ENCODE assay signal across 19 cellular contexts in genomic region chr15:83166830-83167229, GRCh38. TPM values are rescaled to one million over a fixed set of nuclear protein-coding genes. Genes with fewer than 3 reads are reported as not detected.
A peak's percentile ranks its signal among the peaks of the same experiment; 100 is the strongest.
DNase-seq lines count a peak whose midpoint lies in the region; ATAC-seq and TF ChIP-seq lines count a peak whose summit lies in the region.
"Had no signal": no experiment of that assay in that cellular context is flagged by ENCODE, and none has a peak within 500 bp of the region (broad histone marks: within the 10 kb centered on the region; RNA-seq: fewer than 3 reads in every experiment).

No MANE protein-coding gene starts in this region.

- peaks cover 97% of the 10 kb centered on the region for H3K79me2 ChIP-seq in GM23338 (replicated peaks; ENCODE audit: insufficient read depth)

- H3K27ac Mint-ChIP-seq in activated naive CD8-positive, alpha-beta T cell treated with anti-CD3 and anti-CD28 coated beads, Interleukin-2, amount 10 ng/mL, durations not matched to agents 7 days and 5 days: peak overlapping the region; percentile 14
- H3K27ac Mint-ChIP-seq in activated naive CD8-positive, alpha-beta T cell treated with anti-CD3 and anti-CD28 coated beads, Interleukin-2, amount 50 U/mL, for 24 hours: no peak overlapping the region
- H3K27ac Mint-ChIP-seq in GM23338 (peak overlapping the region; percentile 66; the same call in 1 of the 2 replicates), WTC11 (peak overlapping the region; percentile 77)

- H3K4me3 ChIP-seq in GM23338: no peak overlapping the region
- H3K4me3 ChIP-seq in uterus: no peak overlapping the region

- CTCF ChIA-PET in WTC11 (lab: Charles Lee): no interaction called here

- H3K9me3 ChIP-seq in uterus: peaks cover 0 to 24% of the 10 kb centered on the region in 2 donors

- TF ChIP-seq POLR2A in erythroblast (IDR thresholded peaks at IDR 0.05; ENCODE audit: low read length) (no peak), uterus (IDR thresholded peaks at IDR 0.05) (no peak)

- H3K4me1 Mint-ChIP-seq in activated naive CD8-positive, alpha-beta T cell treated with anti-CD3 and anti-CD28 coated beads, Interleukin-2, amount 10 ng/mL, durations not matched to agents 7 days and 5 days: peaks cover 30% of the 10 kb centered on the region
- peaks cover 19% of the 10 kb centered on the region for H3K4me1 Mint-ChIP-seq in activated naive CD8-positive, alpha-beta T cell treated with anti-CD3 and anti-CD28 coated beads, Interleukin-2, amount 50 U/mL, for 24 hours
- H3K4me1 Mint-ChIP-seq in GM23338 (peaks cover 48% of the 10 kb centered on the region), WTC11 (peaks cover 53% of the 10 kb centered on the region)

- POLR2A ChIA-PET in activated naive CD8-positive, alpha-beta T cell treated with anti-CD3 and anti-CD28 coated beads, Interleukin-2, amount 10 ng/mL, durations not matched to agents 7 days and 5 days (lab: Charles Lee): no interaction called here
- POLR2A ChIA-PET in WTC11 (lab: Charles Lee): no interaction called here

- no peak overlapping the region for H3K4me3 Mint-ChIP-seq in activated naive CD8-positive, alpha-beta T cell treated with anti-CD3 and anti-CD28 coated beads, Interleukin-2, amount 10 ng/mL, durations not matched to agents 7 days and 5 days
- no peak overlapping the region for H3K4me3 Mint-ChIP-seq in activated naive CD8-positive, alpha-beta T cell treated with anti-CD3 and anti-CD28 coated beads, Interleukin-2, amount 50 U/mL, for 24 hours
- H3K4me3 Mint-ChIP-seq in GM23338 (no peak overlapping the region), WTC11 (no peak overlapping the region)

- H3F3A ChIP-seq in GM23338 (replicated peaks; ENCODE audit: low read depth): no peaks in the 10 kb centered on the region

- DNase-seq in activated naive CD8-positive, alpha-beta T cell treated with anti-CD3 and anti-CD28 coated beads, Interleukin-2, amount 10 ng/mL, durations not matched to agents 7 days and 5 days: no peak
- DNase-seq in activated naive CD8-positive, alpha-beta T cell treated with anti-CD3 and anti-CD28 coated beads, Interleukin-2, amount 50 U/mL, for 24 hours: no peak
- DNase-seq in GM23338 (ENCODE audit: low spot score) (no peak), WTC11 (ENCODE audit: low spot score) (no peak), erythroblast (lab: John Stamatoyannopoulos, UW) (peak; percentile 12 to 48), uterus (no peak), NCI-H1048 (lab: John Stamatoyannopoulos, UW) (no peak)
- DNase-seq: C1 segment of cervical spinal cord; Calu3; CD4-positive, alpha-beta memory T cell; COR-L47; DMS53; DMS79 treated with DMSO at 0.1 percent for 48 hours; GF-D8; H7; HCEC 1CT had no signal

- H3K27ac ChIP-seq in GM23338 (ENCODE audit: low read depth): peak overlapping the region; percentile 63; the same call in 1 of the 2 replicates
- no peak overlapping the region for H3K27ac ChIP-seq in uterus

- intact Hi-C loops in uterus (cut with DNase I; ENCODE audit: low total_unique reads): no loop called here

- no peak overlapping the region; the same call in 1 of the 2 replicates for H3K4me2 ChIP-seq in GM23338

- TF ChIP-seq CTCF in GM23338 (conservative IDR thresholded peaks at IDR 0.05; ENCODE audit: low read depth in 2 of 2): no peak
- no peak for TF ChIP-seq CTCF in WTC11 (IDR thresholded peaks at IDR 0.05)
- TF ChIP-seq CTCF in uterus (IDR thresholded peaks at IDR 0.05): no peak

- no peak overlapping the region for H2AFZ ChIP-seq in GM23338

- ATAC-seq in activated naive CD8-positive, alpha-beta T cell treated with anti-CD3 and anti-CD28 coated beads, Interleukin-2, amount 10 ng/mL, durations not matched to agents 7 days and 5 days (ENCODE audit: low read depth): no peak
- no peak for ATAC-seq in activated naive CD8-positive, alpha-beta T cell treated with anti-CD3 and anti-CD28 coated beads, Interleukin-2, amount 50 U/mL, for 24 hours
- ATAC-seq in GM23338 (no peak), WTC11 (no peak), HG03097 (IDR thresholded peaks at IDR 0.05; ENCODE audit: low FRiP score, unreplicated experiment) (no peak)

- no peaks in the 10 kb centered on the region for H3K36me3 ChIP-seq in GM23338 (ENCODE audit: insufficient read depth)
- no peaks in the 10 kb centered on the region for H3K36me3 ChIP-seq in uterus

- H3K27me3 Mint-ChIP-seq in activated naive CD8-positive, alpha-beta T cell treated with anti-CD3 and anti-CD28 coated beads, Interleukin-2, amount 10 ng/mL, durations not matched to agents 7 days and 5 days: peaks cover 11% of the 10 kb centered on the region
- H3K27me3 Mint-ChIP-seq in activated naive CD8-positive, alpha-beta T cell treated with anti-CD3 and anti-CD28 coated beads, Interleukin-2, amount 50 U/mL, for 24 hours: peaks cover 14% of the 10 kb centered on the region
- H3K27me3 Mint-ChIP-seq in GM23338 (ENCODE audit: insufficient read depth, low read depth, poor library complexity): no peaks in the 10 kb centered on the region
- no peaks in the 10 kb centered on the region for H3K27me3 Mint-ChIP-seq in WTC11 (ENCODE audit: low read depth)

- H3K4me1 ChIP-seq in GM23338 (ENCODE audit: insufficient read depth) (peaks cover 12% of the 10 kb centered on the region; the same call in 1 of the 2 replicates), uterus (no peaks in the 10 kb centered on the region)

- H3K9me2 ChIP-seq in GM23338 (ENCODE audit: insufficient read depth): no peaks in the 10 kb centered on the region

- peaks cover 51% of the 10 kb centered on the region for H4K20me1 ChIP-seq in GM23338 (replicated peaks; ENCODE audit: insufficient read depth)

- H3K36me3 Mint-ChIP-seq in activated naive CD8-positive, alpha-beta T cell treated with anti-CD3 and anti-CD28 coated beads, Interleukin-2, amount 10 ng/mL, durations not matched to agents 7 days and 5 days: peaks cover 31% of the 10 kb centered on the region
- no peaks in the 10 kb centered on the region for H3K36me3 Mint-ChIP-seq in activated naive CD8-positive, alpha-beta T cell treated with anti-CD3 and anti-CD28 coated beads, Interleukin-2, amount 50 U/mL, for 24 hours (ENCODE audit: low read depth)
- H3K36me3 Mint-ChIP-seq in GM23338 (ENCODE audit: low read depth) (peaks cover under 1% of the 10 kb centered on the region; the same call in 1 of the 3 replicates), WTC11 (0 out of 2 replicates have a peak, but pooled peaks cover 3% of the 10 kb centered on the region)
- H3K36me3 Mint-ChIP-seq: CD4-positive, alpha-beta memory T cell had no signal

- peaks cover 10% of the 10 kb centered on the region for H3K9me3 Mint-ChIP-seq in activated naive CD8-positive, alpha-beta T cell treated with anti-CD3 and anti-CD28 coated beads, Interleukin-2, amount 10 ng/mL, durations not matched to agents 7 days and 5 days
- peaks cover 24% of the 10 kb centered on the region for H3K9me3 Mint-ChIP-seq in activated naive CD8-positive, alpha-beta T cell treated with anti-CD3 and anti-CD28 coated beads, Interleukin-2, amount 50 U/mL, for 24 hours
- H3K9me3 Mint-ChIP-seq in GM23338 (no peaks in the 10 kb centered on the region; the same call in 2 of the 3 replicates), WTC11 (peaks cover 7% of the 10 kb centered on the region)

- H3K27me3 ChIP-seq in GM23338 (ENCODE audit: insufficient read depth): no peaks in the 10 kb centered on the region
- H3K27me3 ChIP-seq in uterus: no peaks in the 10 kb centered on the region

TF ChIP-seq in WTC11, 78 proteins besides CTCF, POLR2A, EP300 and RAD21:
- TF ChIP-seq NR3C1 (CRISPR knock-in tag; conservative IDR thresholded peaks at IDR 0.05; ENCODE audit: low read depth): no peak

RNA-seq across cellular contexts. Expression of gene HDGFL3, which starts 40.8 kb away (rescaled TPM):
- total RNA-seq in activated naive CD8-positive, alpha-beta T cell treated with anti-CD3 and anti-CD28 coated beads, Interleukin-2, amount 10 ng/mL, durations not matched to agents 7 days and 5 days: 10 to 100 TPM; 26.6 to 29.0 TPM
- total RNA-seq in GM23338 (2014; rRNA removed; shearing (Covaris generic)): 67.1 and 68.6 TPM in 2 replicates
- 131 and 135 TPM in 2 replicates for polyA plus RNA-seq in GM23338 (2016; fragmentation: Nextera tagmentation; extraction: Ambion mirVana)
- 117 to 126 TPM (median 124 TPM) in 3 replicates for total RNA-seq in WTC11 (2021)
- total RNA-seq in uterus: 10 to 100 TPM; 12.8 to 70.9 (median 38.1) TPM

RNA-seq across cellular contexts. Expression of gene TM6SF1, which starts 59.4 kb away (rescaled TPM):
- total RNA-seq in activated naive CD8-positive, alpha-beta T cell treated with anti-CD3 and anti-CD28 coated beads, Interleukin-2, amount 10 ng/mL, durations not matched to agents 7 days and 5 days: 10 to 100 TPM; 14.3 to 16.3 TPM
- 0.80 and 1.8 TPM in 2 replicates for total RNA-seq in GM23338 (2014; rRNA removed; shearing (Covaris generic))
- polyA plus RNA-seq in GM23338 (2016; fragmentation: Nextera tagmentation; extraction: Ambion mirVana): 1.5 TPM in 1 of 2 replicates, not detected in the other
- 0.48 to 0.79 TPM (median 0.60 TPM) in 3 replicates for total RNA-seq in WTC11 (2021)
- 10 to 100 TPM in 1 of 4 donors, 1 to 10 TPM in 3; 1.7 to 10.5 (median 3.9) TPM for total RNA-seq in uterus
- total RNA-seq: A172, Calu3, G401 had no signal
- polyA plus RNA-seq: CD4-positive, alpha-beta memory T cell had no signal

Comparison
In these comparisons a context has a peak if more than half of its experiments do, and no peak if none do; other contexts are left out.
1. DNase-seq: peak in erythroblast (2 of 2); none in activated naive CD8-positive, alpha-beta T cell treated with anti-CD3 and anti-CD28 coated beads, Interleukin-2, amount 10 ng/mL, durations not matched to agents 7 days and 5 days (single experiment), activated naive CD8-positive, alpha-beta T cell treated with anti-CD3 and anti-CD28 coated beads, Interleukin-2, amount 50 U/mL, for 24 hours (single experiment), GM23338 (single experiment), WTC11 (single experiment), uterus (0 of 2) and NCI-H1048 (single experiment).